In the genomic region with DNA sequence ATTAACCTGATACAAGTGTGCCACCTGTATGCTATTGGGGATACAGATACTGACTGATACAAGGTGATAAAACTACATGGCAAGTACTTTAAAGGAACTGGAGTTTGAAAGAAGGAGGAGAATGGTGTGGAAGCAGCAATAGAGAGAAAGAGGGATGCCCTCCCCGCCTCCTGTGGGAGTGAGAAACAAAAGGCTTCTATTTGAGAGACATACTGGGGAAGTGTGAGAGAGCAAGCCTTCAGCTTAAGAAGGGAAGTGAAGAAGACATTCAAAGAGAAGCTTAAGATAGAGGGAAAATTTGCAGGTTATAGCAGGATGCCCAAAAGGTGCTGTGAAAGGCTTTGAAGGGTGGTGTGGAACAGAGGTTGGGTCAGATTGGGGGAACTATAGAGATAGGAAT, we compare ENCODE assay signal across 15 cellular contexts. TPM values are rescaled to one million over a fixed set of nuclear protein-coding genes. Genes with fewer than 3 reads are reported as not detected.
A peak's percentile ranks its signal among the peaks of the same experiment; 100 is the strongest.
DNase-seq lines count a peak whose midpoint lies in the region; ATAC-seq and TF ChIP-seq lines count a peak whose summit lies in the region.
"Had no signal": no experiment of that assay in that cellular context is flagged by ENCODE, and none has a peak within 500 bp of the region (broad histone marks: within the 10 kb centered on the region; RNA-seq: fewer than 3 reads in every experiment).

No MANE protein-coding gene starts in this region.

- DNase-seq in WTC11 (ENCODE audit: low spot score) (no peak), medulla oblongata (ENCODE audit: extremely low spot score) (peak; percentile 54), pons (ENCODE audit: low spot score) (peak; percentile 69), DMS53 treated with DMSO at 0.1 percent for 48 hours (lab: John Stamatoyannopoulos, UW; ENCODE audit: unreplicated experiment) (no peak), NCI-H345 treated with DMSO at 0.1 percent for 48 hours (lab: John Stamatoyannopoulos, UW; ENCODE audit: unreplicated experiment) (no peak), NCI-H2029 (lab: John Stamatoyannopoulos, UW) (no peak)
- DNase-seq: C1 segment of cervical spinal cord; Calu3; CD4-positive, alpha-beta memory T cell; COR-L47; DMS53; DND-41; H7; HCEC 1CT had no signal

- TF ChIP-seq CTCF in WTC11 (IDR thresholded peaks at IDR 0.05) = no peak

- no peak overlapping the region for H3K4me3 Mint-ChIP-seq in WTC11
- H3K4me3 Mint-ChIP-seq: CD4-positive, alpha-beta memory T cell had no signal

- H3K4me1 Mint-ChIP-seq in WTC11 = peaks cover 18% of the 10 kb centered on the region

- peak; percentile 35; the same call in 1 of the 2 replicates for ATAC-seq in WTC11

- no peak overlapping the region for H3K27ac Mint-ChIP-seq in WTC11
- H3K27ac Mint-ChIP-seq: CD4-positive, alpha-beta memory T cell had no signal

- no peaks in the 10 kb centered on the region for H3K36me3 Mint-ChIP-seq in WTC11
- H3K36me3 Mint-ChIP-seq: CD4-positive, alpha-beta memory T cell had no signal

- H3K27me3 Mint-ChIP-seq in WTC11 (ENCODE audit: low read depth) = no peaks in the 10 kb centered on the region

- CTCF ChIA-PET in WTC11 (lab: Charles Lee) = interaction anchor here (1.0 to 2.0 kb wide), 3 partner anchors 37 to 226 kb away, joined by 3 to 12 read pairs (median 3); a partner anchor contains a TSS

- POLR2A ChIA-PET in WTC11 (lab: Charles Lee) = interaction anchor here (1.0 kb wide), 1 partner anchor 37 kb away, joined by 3 read pairs; a partner anchor contains a TSS

- H3K9me3 Mint-ChIP-seq in WTC11 = no peaks in the 10 kb centered on the region
- H3K9me3 Mint-ChIP-seq: CD4-positive, alpha-beta memory T cell had no signal

TF ChIP-seq in WTC11, 78 proteins besides CTCF, POLR2A, EP300 and RAD21:
- TF ChIP-seq, protein P1, sequence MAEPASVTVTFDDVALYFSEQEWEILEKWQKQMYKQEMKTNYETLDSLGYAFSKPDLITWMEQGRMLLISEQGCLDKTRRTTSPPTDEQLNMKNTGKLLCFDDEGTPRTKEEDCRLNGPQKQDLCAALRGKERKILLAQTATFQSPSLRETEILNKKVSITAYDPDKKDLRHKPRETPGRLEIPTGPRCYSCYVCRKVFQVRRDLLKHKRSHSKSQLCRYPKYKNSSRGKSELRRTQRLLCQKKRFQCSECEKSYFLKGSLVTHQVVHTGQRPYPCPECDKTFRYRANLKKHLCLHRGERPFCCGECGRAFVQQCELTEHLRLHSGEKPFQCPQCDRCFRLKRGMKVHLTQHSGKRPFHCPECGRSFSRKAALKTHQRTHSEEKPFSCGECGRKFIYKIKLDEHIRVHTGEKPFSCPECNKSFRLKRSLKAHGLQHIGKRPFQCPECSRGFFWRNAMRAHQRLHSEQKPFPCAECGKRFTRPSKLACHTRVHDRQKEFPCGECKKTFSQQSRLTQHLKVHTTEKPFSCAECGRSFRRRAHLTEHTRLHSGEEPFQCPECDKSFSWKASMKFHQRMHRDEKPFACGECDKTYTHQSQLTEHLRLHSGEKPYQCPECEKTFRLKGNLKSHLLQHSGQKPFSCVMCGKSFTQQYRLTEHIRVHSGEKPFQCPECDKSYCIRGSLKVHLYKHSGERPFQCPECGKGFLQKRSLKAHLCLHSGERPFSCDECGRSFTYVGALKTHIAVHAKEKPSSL (CRISPR knock-in tag; conservative IDR thresholded peaks at IDR 0.05) = no peak
TF ChIP-seq in WTC11: peak in this region for 0.

RNA-seq across cellular contexts. Expression of a gene that starts 7.7 kb away (rescaled TPM):
- total RNA-seq in WTC11 (2021) = 0.94 to 2.3 TPM (median 1.4 TPM) in 3 replicates

RNA-seq across cellular contexts. Expression of a gene that starts 36.7 kb away (rescaled TPM):
- total RNA-seq in WTC11 (2021) = 2.0 to 4.7 TPM (median 3.5 TPM) in 3 replicates
- total RNA-seq: A673 had no signal

Comparison
In these comparisons a context has a peak if more than half of its experiments do, and no peak if none do; other contexts are left out.
1. DNase-seq: peak in medulla oblongata (single experiment) and pons (single experiment); none in WTC11 (single experiment), DMS53 treated with DMSO at 0.1 percent for 48 hours (single experiment), NCI-H345 treated with DMSO at 0.1 percent for 48 hours (single experiment) and NCI-H2029 (single experiment).